11 cellular contexts compared by ENCODE assay signal in genomic region chr4:74768857-74769525, GRCh38. TPM values are rescaled to one million over a fixed set of nuclear protein-coding genes. Genes with fewer than 3 reads are reported as not detected.
DNase-seq lines count a peak whose midpoint lies in the region; ATAC-seq and TF ChIP-seq lines count a peak whose summit lies in the region.
"Had no signal": no experiment of that assay in that cellular context is flagged by ENCODE, and none has a peak within 500 bp of the region (broad histone marks: within the 10 kb centered on the region; RNA-seq: fewer than 3 reads in every experiment).

No MANE protein-coding gene starts in this region.

- H3K27me3 Mint-ChIP-seq in glutamatergic neuron (ENCODE audit: unreplicated experiment): no peaks in the 10 kb centered on the region

- TF ChIP-seq EP300 in gastroesophageal sphincter (IDR thresholded peaks at IDR 0.05): no peak

- no peaks in the 10 kb centered on the region for H3K4me1 Mint-ChIP-seq in glutamatergic neuron (ENCODE audit: low read depth, unreplicated experiment)
- H3K4me1 Mint-ChIP-seq: activated naive CD4-positive, alpha-beta T cell treated with anti-CD3 and anti-CD28 coated beads, Interleukin-2, amount 50 U/mL, for 24 hours had no signal

- H3K4me3 ChIP-seq in ACC112 (ENCODE audit: low read depth, low read length): no peak overlapping the region
- H3K4me3 ChIP-seq in gastroesophageal sphincter: no peak overlapping the region

- H3K9me3 ChIP-seq in gastroesophageal sphincter: no peaks in the 10 kb centered on the region

- H2AFZ ChIP-seq in ACC112 (ENCODE audit: low read length, unreplicated experiment): peak overlapping the region; percentile 5

- CTCF ChIA-PET in RWPE1 (lab: Yijun Ruan, JAX) (no interaction called here), HEK293T (lab: Yijun Ruan, JAX) (no interaction called here)

- TF ChIP-seq CTCF in RWPE1 (conservative IDR thresholded peaks at IDR 0.05; ENCODE audit: low read depth) (no peak), gastroesophageal sphincter (IDR thresholded peaks at IDR 0.05) (no peak), glutamatergic neuron (IDR thresholded peaks at IDR 0.05; ENCODE audit: partially characterized antibody, unreplicated experiment) (no peak), GM10266 (IDR thresholded peaks at IDR 0.05; ENCODE audit: control insufficient read depth, insufficient read depth, low read depth, missing control alignments) (no peak)

- no peak for TF ChIP-seq POLR2A in gastroesophageal sphincter (IDR thresholded peaks at IDR 0.05)

- H3K36me3 ChIP-seq in ACC112 (ENCODE audit: insufficient read depth, low read length) (no peaks in the 10 kb centered on the region), gastroesophageal sphincter (no peaks in the 10 kb centered on the region)

- POLR2A ChIA-PET in RWPE1 (lab: Yijun Ruan, JAX; ENCODE audit: low non-redundant PET) (no interaction called here), HEK293T (lab: Yijun Ruan, JAX) (no interaction called here)

- WGBS in gastroesophageal sphincter (ENCODE audit: low coverage in 1 of 2), 2 donors: 13 to 14% methylated on average over 2 of the region's 2 CpGs

- no peak overlapping the region for H3K27ac Mint-ChIP-seq in glutamatergic neuron (ENCODE audit: unreplicated experiment)
- H3K27ac Mint-ChIP-seq: activated naive CD4-positive, alpha-beta T cell treated with anti-CD3 and anti-CD28 coated beads, Interleukin-2, amount 50 U/mL, for 24 hours had no signal

- H3K36me3 Mint-ChIP-seq in glutamatergic neuron (ENCODE audit: unreplicated experiment): no peaks in the 10 kb centered on the region
- H3K36me3 Mint-ChIP-seq: activated naive CD4-positive, alpha-beta T cell treated with anti-CD3 and anti-CD28 coated beads, Interleukin-2, amount 50 U/mL, for 24 hours had no signal

- no peaks in the 10 kb centered on the region for H3K9me3 Mint-ChIP-seq in glutamatergic neuron (ENCODE audit: unreplicated experiment)
- H3K9me3 Mint-ChIP-seq: activated naive CD4-positive, alpha-beta T cell treated with anti-CD3 and anti-CD28 coated beads, Interleukin-2, amount 50 U/mL, for 24 hours had no signal

- H3K4me1 ChIP-seq in ACC112 (ENCODE audit: control insufficient read depth, insufficient read depth, low read length, unreplicated experiment) (peaks cover 16% of the 10 kb centered on the region), gastroesophageal sphincter (peaks cover 0 to 32% (median 4%) of the 10 kb centered on the region in 3 donors)

- ATAC-seq in HG02588 (IDR thresholded peaks at IDR 0.05; ENCODE audit: unreplicated experiment): peak; percentile 51
- no peak for ATAC-seq in gastroesophageal sphincter

- H3K4me3 Mint-ChIP-seq in glutamatergic neuron (ENCODE audit: unreplicated experiment): no peak overlapping the region
- H3K4me3 Mint-ChIP-seq: activated naive CD4-positive, alpha-beta T cell treated with anti-CD3 and anti-CD28 coated beads, Interleukin-2, amount 50 U/mL, for 24 hours had no signal

- no peaks in the 10 kb centered on the region for H3K79me2 ChIP-seq in ACC112 (ENCODE audit: control insufficient read depth, insufficient read depth, low read length, unreplicated experiment)

- peak; percentile 29 for DNase-seq in RWPE1 (ENCODE audit: low spot score)
- DNase-seq in glutamatergic neuron: no peak
- DNase-seq in HEK293T (ENCODE audit: extremely low spot score): no peak
- DNase-seq in GM10266 (ENCODE audit: extremely low spot score): no peak
- DNase-seq in iPS-NIHi7 (ENCODE audit: extremely low spot score): no peak
- DNase-seq: stimulated activated CD4-positive, alpha-beta T cell treated with anti-CD3 and anti-CD28 coated beads, Interleukin-1b, Interleukin-23, amount 100 ng/mL, for 48 hours had no signal

- H3K27ac ChIP-seq in ACC112 (ENCODE audit: low read depth, low read length) (peak overlapping the region; percentile 55), RWPE1 (no peak overlapping the region), gastroesophageal sphincter (peak overlapping the region in 3 of 4 donors; percentile 22 to 42 (median 34))
- H3K27ac ChIP-seq: KMS-11 had no signal

- H3K27me3 ChIP-seq in ACC112 (ENCODE audit: insufficient read depth, low read length) (no peaks in the 10 kb centered on the region), gastroesophageal sphincter (no peaks in the 10 kb centered on the region)

TF ChIP-seq in HEK293T, 16 proteins besides CTCF, POLR2A, EP300 and RAD21:
- TF ChIP-seq CTBP1 (IDR thresholded peaks at IDR 0.05; ENCODE audit: borderline replicate concordance): no peak
- no peak for TF ChIP-seq HDGF (IDR thresholded peaks at IDR 0.05; ENCODE audit: borderline replicate concordance)
- no peak for TF ChIP-seq LEF1 (IDR thresholded peaks at IDR 0.05; ENCODE audit: borderline replicate concordance)
- no peak for TF ChIP-seq BHLHE40 (IDR thresholded peaks at IDR 0.05; ENCODE audit: borderline replicate concordance)
- no peak for TF ChIP-seq ARNT (IDR thresholded peaks at IDR 0.05)
- no peak for TF ChIP-seq L3MBTL2 (conservative IDR thresholded peaks at IDR 0.05)
- no peak for TF ChIP-seq NFRKB (IDR thresholded peaks at IDR 0.05)
- no peak for TF ChIP-seq TARDBP (IDR thresholded peaks at IDR 0.05)
- TF ChIP-seq ZNF384 (IDR thresholded peaks at IDR 0.05): no peak
- TF ChIP-seq FOXA1 (IDR thresholded peaks at IDR 0.05): no peak
- TF ChIP-seq SUZ12 (IDR thresholded peaks at IDR 0.05): no peak
- no peak for TF ChIP-seq FOXM1 (IDR thresholded peaks at IDR 0.05; ENCODE audit: borderline replicate concordance)

RNA-seq across cellular contexts. Expression of gene BTC, which starts 25.3 kb away (rescaled TPM):
- total RNA-seq in gastroesophageal sphincter (10 to 100 TPM; 40.1 to 77.3 (median 62.5) TPM), glutamatergic neuron (ENCODE audit: unreplicated experiment) (not detected)

Comparison
In these comparisons a context has a peak if more than half of its experiments do, and no peak if none do; other contexts are left out.
1. RNA of gene BTC, which starts 25.3 kb away (total RNA-seq): 40.1 to 77.3 TPM in gastroesophageal sphincter; not detected in glutamatergic neuron (single experiment); every median in the first group is over 10 times any median in the second.